Comparison of ENCODE assay signal across 8 cellular contexts in genomic region chr1:206705187-206705586, GRCh38. TPM values are rescaled to one million over a fixed set of nuclear protein-coding genes. Genes with fewer than 3 reads are reported as not detected.
DNase-seq lines count a peak whose midpoint lies in the region; ATAC-seq and TF ChIP-seq lines count a peak whose summit lies in the region.

No MANE protein-coding gene starts in this region.

- H3K36me3 Mint-ChIP-seq in T-cell = peaks cover 5% of the 10 kb centered on the region

- H3K4me2 ChIP-seq in trophoblast cell (ENCODE audit: low read length) = no peak overlapping the region

- no peak overlapping the region for H3K23ac ChIP-seq in trophoblast cell (ENCODE audit: low read length)

- no peak overlapping the region for H2BK5ac ChIP-seq in trophoblast cell (ENCODE audit: low read depth, low read length, poor library complexity)

- no peak overlapping the region for H3K14ac ChIP-seq in trophoblast cell (ENCODE audit: low read length)

- CTCF ChIA-PET in T-cell (lab: Charles Lee) = interaction anchor here in 1 of 2 donors (1.6 kb wide), 1 partner anchor 22 kb away, joined by 3 read pairs; no protein-coding TSS in a partner anchor

- H3K9ac ChIP-seq in trophoblast cell (ENCODE audit: low read length) = no peak overlapping the region

- peaks cover 6 to 11% of the 10 kb centered on the region in 2 experiments for H3K4me1 ChIP-seq in trophoblast cell (ENCODE audit: control insufficient read depth in 1 of 2, insufficient read depth in 2 of 2, low read length in 2 of 2)

- no peaks in the 10 kb centered on the region for H3K9me3 ChIP-seq in trophoblast cell (ENCODE audit: insufficient read depth, low read depth, low read length)

- H3K4me3 Mint-ChIP-seq in T-cell = peak overlapping the region in 1 of 3 donors; percentile 55

- H3K79me2 ChIP-seq in trophoblast cell (ENCODE audit: control insufficient read depth, insufficient read depth, low read length, poor library complexity) = peaks cover 2% of the 10 kb centered on the region

- peak; percentile 57 for DNase-seq in EL
- DNase-seq in NCI-H2196 treated with DMSO at 0.1 percent for 48 hours (lab: John Stamatoyannopoulos, UW; ENCODE audit: unreplicated experiment) = peak; percentile 76
- DNase-seq in dorsolateral prefrontal cortex = peak in 7 of 10 donors; percentile 31 to 70 (median 57)
- DNase-seq in trophoblast cell = no peak
- no peak for DNase-seq in superior temporal gyrus (ENCODE audit: extremely low spot score)
- no peak for DNase-seq in T-cell

- H3K27ac Mint-ChIP-seq in T-cell = peak overlapping the region in 1 of 2 donors; percentile 28

- no peaks in the 10 kb centered on the region for H3K9me3 Mint-ChIP-seq in T-cell

- no peak overlapping the region for H2BK120ac ChIP-seq in trophoblast cell (ENCODE audit: insufficient read depth, low read length, poor library complexity)

- H3K79me1 ChIP-seq in trophoblast cell (ENCODE audit: low read length) = no peaks in the 10 kb centered on the region

- no peak overlapping the region for H2AK5ac ChIP-seq in trophoblast cell (ENCODE audit: low read length)

- no peak for ATAC-seq in T-cell (replicated peaks in 1 of 4)
- ATAC-seq in GM19455 (IDR thresholded peaks at IDR 0.05; ENCODE audit: unreplicated experiment) = no peak
- ATAC-seq in HG03442 (IDR thresholded peaks at IDR 0.05; ENCODE audit: unreplicated experiment) = no peak

- H3K27ac ChIP-seq in dorsolateral prefrontal cortex (peak overlapping the region in 32 of 59 donors; percentile 4 to 78 (median 36)), trophoblast cell (ENCODE audit: low read depth, low read length) (no peak overlapping the region)

- no peak overlapping the region for H4K91ac ChIP-seq in trophoblast cell (ENCODE audit: low read depth, low read length)

- WGBS in trophoblast cell (ENCODE audit: extremely low coverage, insufficient coverage, insufficient read length) = 100% methylated on average over 1 of the region's 4 CpGs

- H2BK12ac ChIP-seq in trophoblast cell (ENCODE audit: low read length) = no peak overlapping the region

- H4K8ac ChIP-seq in trophoblast cell (ENCODE audit: low read depth, low read length) = no peak overlapping the region

- no peak overlapping the region for H4K12ac ChIP-seq in trophoblast cell (ENCODE audit: low read depth, low read length)

- H3K4ac ChIP-seq in trophoblast cell (ENCODE audit: low read depth, low read length) = peak overlapping the region; percentile 12

- POLR2A ChIA-PET in T-cell (lab: Charles Lee) = interaction anchor here in 1 of 2 donors (0.6 to 1.1 kb wide), 2 partner anchors 9 to 93 kb away, joined by 6 read pairs; no protein-coding TSS in a partner anchor

- peaks cover 92 to 95% (median 94%) of the 10 kb centered on the region in 3 donors for H3K4me1 Mint-ChIP-seq in T-cell

- H3K36me3 ChIP-seq in trophoblast cell (ENCODE audit: control insufficient read depth in 1 of 2, insufficient read depth in 2 of 2, low read length in 2 of 2) = no peaks in the 10 kb centered on the region

- H3K27me3 ChIP-seq in dorsolateral prefrontal cortex (no peaks in the 10 kb centered on the region), trophoblast cell (ENCODE audit: insufficient read depth, low read length) (no peaks in the 10 kb centered on the region)

- no peak overlapping the region for H3K18ac ChIP-seq in trophoblast cell (ENCODE audit: low read length)

- H3K4me3 ChIP-seq in dorsolateral prefrontal cortex (peak overlapping the region in 1 of 59 donors; percentile 4), trophoblast cell (ENCODE audit: low read depth, low read length) (no peak overlapping the region)

- H2AFZ ChIP-seq in trophoblast cell (ENCODE audit: insufficient read depth, low read length, poor library complexity) = no peak overlapping the region

- no peaks in the 10 kb centered on the region for H3K27me3 Mint-ChIP-seq in T-cell

- no peak for TF ChIP-seq CTCF in dorsolateral prefrontal cortex (IDR thresholded peaks at IDR 0.05 in 54 of 56, conservative IDR thresholded peaks at IDR 0.05 in 2 of 56; ENCODE audit: low read depth in 1 of 56, partially characterized antibody in 56 of 56)

- intact Hi-C loops in dorsolateral prefrontal cortex (cut with DNase I) = no loop called here

RNA-seq across cellular contexts. Expression of gene MAPKAPK2, which starts 20.5 kb away (rescaled TPM):
- total RNA-seq in dorsolateral prefrontal cortex = 10 to 100 TPM; 15.8 to 65.6 (median 28.3) TPM
- 41.7 and 41.9 TPM in 2 replicates for polyA plus RNA-seq in trophoblast cell (2013)
- total RNA-seq in T-cell = 100 to 1,000 TPM in 1 of 5 donors, 10 to 100 TPM in 4; 64.3 to 117 (median 78.4) TPM

Comparison
In these comparisons a context has a peak if more than half of its experiments do, and no peak if none do; other contexts are left out.
1. DNase-seq: peak in EL (single experiment), NCI-H2196 treated with DMSO at 0.1 percent for 48 hours (single experiment) and dorsolateral prefrontal cortex (7 of 10); none in trophoblast cell (0 of 2), superior temporal gyrus (single experiment) and T-cell (0 of 34).